ENCODE assay signal across 7 cellular contexts in genomic region chr1:114353233-114353632, GRCh38.
DNase-seq lines count a peak whose midpoint lies in the region; ATAC-seq, FAIRE-seq and TF ChIP-seq lines count a peak whose summit lies in the region.

No MANE protein-coding gene starts in this region.

- peak overlapping the region; percentile 57 for H3K4me2 ChIP-seq in HepG2 (ENCODE audit: low read depth, low read length)

- CTCF ChIA-PET in HepG2 (lab: Yijun Ruan, JAX; ENCODE audit: low intra/inter-chr PET ratio, low total read pairs): no interaction called here

- in situ Hi-C loops in HepG2 (cut with HindIII; ENCODE audit: extremely low pct_ligation_motif_present, low pct_unique_long_range_greater_than_20kb): loop anchor here (25.0 kb wide), 1 partner anchor 334 kb away; the partner anchor contains the start of gene AMPD1

- H3K4me3 Mint-ChIP-seq in brain: peak overlapping the region in 3 of 5 experiments; percentile 15 to 66 (median 46)

- TF ChIP-seq CTCF in brain (conservative IDR thresholded peaks at IDR 0.05) (no peak), HepG2 (CRISPR knock-in tag; IDR thresholded peaks at IDR 0.05) (no peak)

- no peaks in the 10 kb centered on the region for H4K20me1 ChIP-seq in HepG2 (ENCODE audit: insufficient read depth, low read length)

- no peak overlapping the region for H3K27ac ChIP-seq in HepG2 (ENCODE audit: extremely low read length, insufficient read depth, low read length)

- peaks cover 12% of the 10 kb centered on the region for H3K27me3 Mint-ChIP-seq in brain

- TF ChIP-seq EP300 in HepG2 (IDR thresholded peaks at IDR 0.05; ENCODE audit: low read depth in 2 of 2, low read length in 2 of 2) (no peak), HepG2 (CRISPR knock-in tag; IDR thresholded peaks at IDR 0.05; ENCODE audit: borderline replicate concordance) (no peak)

- H3K27ac Mint-ChIP-seq in brain: peak overlapping the region; percentile 55 to 98 (median 72)

- no peaks in the 10 kb centered on the region for H3K9me3 ChIP-seq in HepG2 (ENCODE audit: low read length)

- no peaks in the 10 kb centered on the region for H3K79me2 ChIP-seq in HepG2 (ENCODE audit: insufficient read depth, low read length)

- H3K4me1 Mint-ChIP-seq in brain: peaks cover 19% of the 10 kb centered on the region

- H3K27me3 ChIP-seq in HepG2 (ENCODE audit: control insufficient read depth in 1 of 2, insufficient read depth in 2 of 2, low read length in 2 of 2): peaks cover 3 to 41% of the 10 kb centered on the region in 2 experiments; a peak in 4 of 5 replicates

- no peak for TF ChIP-seq POLR2A in HepG2 (IDR thresholded peaks at IDR 0.05; ENCODE audit: insufficient read depth in 1 of 2, low read depth in 2 of 2, low read length in 2 of 2)

- H3K36me3 ChIP-seq in HepG2 (replicated peaks in 1 of 2; ENCODE audit: control insufficient read depth in 1 of 2, insufficient read depth in 2 of 2, low read length in 2 of 2): no peaks in the 10 kb centered on the region

- no peak for FAIRE-seq in HepG2 (lab: Jason Lieb, UNC)

- ATAC-seq in GM21576 (IDR thresholded peaks at IDR 0.05; ENCODE audit: unreplicated experiment) (peak; percentile 58), HepG2 (peak; percentile 56; the same call in 2 of the 3 replicates)

- intact Hi-C loops in HepG2 (cut with micrococcal nuclease; ENCODE audit: unreplicated experiment): no loop called here

- H3K4me3 ChIP-seq in HepG2 (replicated peaks in 1 of 3; ENCODE audit: insufficient read depth in 1 of 3, low read depth in 2 of 3, low read length in 3 of 3): no peak overlapping the region

- DNase-seq in NCI-H2029 (lab: John Stamatoyannopoulos, UW): peak; percentile 52
- DNase-seq in HepG2 (ENCODE audit: low spot score): peak; percentile 10
- DNase-seq in NAMALWA (ENCODE audit: low spot score): no peak
- DNase-seq in stimulated activated CD4-positive, alpha-beta T cell treated with anti-CD3 and anti-CD28 coated beads, Interleukin-1b, Interleukin-23, amount 100 ng/mL, for 48 hours: no peak
- no peak for DNase-seq in T-helper 2 cell

- H3K9ac ChIP-seq in HepG2 (ENCODE audit: insufficient read depth, low read depth, low read length): no peak overlapping the region

- 0 out of 2 replicates have a peak, but pooled peaks cover 13% of the 10 kb centered on the region for H3K4me1 ChIP-seq in HepG2 (ENCODE audit: insufficient read depth, low read length)

- no peak overlapping the region for H2AFZ ChIP-seq in HepG2 (ENCODE audit: low read length)

- no peaks in the 10 kb centered on the region for H3K36me3 Mint-ChIP-seq in brain

- POLR2A ChIA-PET in HepG2 (lab: Yijun Ruan, JAX): no interaction called here

- TF ChIP-seq RAD21 in HepG2 (CRISPR knock-in tag; IDR thresholded peaks at IDR 0.05): no peak

- WGBS in HepG2 (ENCODE audit: low lambda C conversion rate): 3% methylated on average over 4 of the region's 4 CpGs

- H3K9me3 Mint-ChIP-seq in brain: no peaks in the 10 kb centered on the region

- BruUV-seq in HepG2 (replicated peaks; lab: Mats Ljungman, UMichigan): no TSS peak

TF ChIP-seq in HepG2, 621 proteins besides CTCF, POLR2A, EP300 and RAD21:
- TF ChIP-seq ZBTB1 (CRISPR knock-in tag; IDR thresholded peaks at IDR 0.05; ENCODE audit: borderline replicate concordance): no peak

Comparison
In these comparisons a context has a peak if more than half of its experiments do, and no peak if none do; other contexts are left out.
1. DNase-seq: peak in NCI-H2029 (single experiment) and HepG2 (single experiment); none in NAMALWA (single experiment), stimulated activated CD4-positive, alpha-beta T cell treated with anti-CD3 and anti-CD28 coated beads, Interleukin-1b, Interleukin-23, amount 100 ng/mL, for 48 hours (single experiment) and T-helper 2 cell (0 of 5).